In the genomic region with DNA sequence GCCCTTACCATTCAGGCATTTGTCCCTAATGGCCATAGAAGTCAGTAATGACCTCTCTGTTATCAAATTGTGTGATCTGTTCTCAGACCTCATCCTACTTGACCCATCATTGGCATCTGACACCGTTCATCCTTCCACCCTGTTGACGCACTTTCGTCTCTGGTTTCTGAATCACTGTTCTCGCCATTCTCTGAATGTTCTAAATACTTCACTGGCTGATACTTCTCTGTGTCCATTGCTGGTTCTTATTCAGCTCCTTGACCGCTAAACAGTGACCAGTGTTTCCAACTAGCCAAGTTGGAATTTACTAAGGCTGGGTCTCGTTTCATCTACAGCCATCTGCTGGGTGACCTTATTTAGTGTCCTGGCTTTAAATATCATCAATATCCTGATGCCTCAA, we compare ENCODE assay signal across 10 cellular contexts. TPM values are rescaled to one million over a fixed set of nuclear protein-coding genes. Genes with fewer than 3 reads are reported as not detected.
DNase-seq lines count a peak whose midpoint lies in the region; ATAC-seq and TF ChIP-seq lines count a peak whose summit lies in the region.
"Had no signal": no experiment of that assay in that cellular context is flagged by ENCODE, and none has a peak within 500 bp of the region (broad histone marks: within the 10 kb centered on the region; RNA-seq: fewer than 3 reads in every experiment).

No MANE protein-coding gene starts in this region.

- H2BK15ac ChIP-seq in H9 (ENCODE audit: low read depth, low read length), result no peak overlapping the region

- POLR2A ChIA-PET in CD4-positive, alpha-beta T cell (lab: Charles Lee), result no interaction called here

- H2BK120ac ChIP-seq in H9 (ENCODE audit: low read depth, low read length, poor library complexity, severe bottlenecking), result no peak overlapping the region

- no peak overlapping the region for H3K4me2 ChIP-seq in H9 (ENCODE audit: insufficient read depth, insufficient read length, low read length)
- H3K4me2 ChIP-seq in neural cell (ENCODE audit: low read length), result peak overlapping the region; percentile 37

- CTCF ChIA-PET in CD4-positive, alpha-beta T cell (lab: Charles Lee), result interaction anchor here (1.5 kb wide), 1 partner anchor 264 kb away, joined by 3 read pairs; no protein-coding TSS in a partner anchor

- H3K36me3 ChIP-seq in neural cell (ENCODE audit: insufficient read depth, low read length), result no peaks in the 10 kb centered on the region

- H4K20me1 ChIP-seq in H9 (ENCODE audit: control insufficient read depth, insufficient read depth, insufficient read length) (no peaks in the 10 kb centered on the region), neural cell (ENCODE audit: insufficient read depth) (no peaks in the 10 kb centered on the region)

- no CpG with 5 or more reads among the region's 6 CpGs for WGBS in H9 (ENCODE audit: extremely low coverage, insufficient read length, low lambda C conversion rate)

- H4K5ac ChIP-seq in H9 (ENCODE audit: insufficient read length, low read depth, low read length), result no peak overlapping the region

- H3K27me3 Mint-ChIP-seq in CD4-positive, alpha-beta T cell, result no peaks in the 10 kb centered on the region
- no peaks in the 10 kb centered on the region; the same call in 1 of the 2 replicates for H3K27me3 Mint-ChIP-seq in H9 (ENCODE audit: low read depth)
- H3K27me3 Mint-ChIP-seq in activated naive CD8-positive, alpha-beta T cell treated with anti-CD3 and anti-CD28 coated beads, Interleukin-2, amount 50 U/mL, for 24 hours, result peaks cover 3% of the 10 kb centered on the region

- no peak overlapping the region for H3K4ac ChIP-seq in H9 (ENCODE audit: low read depth, low read length)

- H3K9ac ChIP-seq in H9 (ENCODE audit: extremely low read depth, insufficient read length, low read length) (no peak overlapping the region), neural cell (ENCODE audit: low read length) (no peak overlapping the region)

- no peaks in the 10 kb centered on the region for H3K27me3 ChIP-seq in CD4-positive, alpha-beta T cell (ENCODE audit: control insufficient read depth, insufficient read depth, low read length)
- H3K27me3 ChIP-seq in H9 (ENCODE audit: insufficient read depth, low read length), result no peaks in the 10 kb centered on the region
- no peaks in the 10 kb centered on the region for H3K27me3 ChIP-seq in neural cell (ENCODE audit: insufficient read depth, low read depth, low read length)

- H3F3A ChIP-seq in neural cell (ENCODE audit: insufficient read depth, low read length, poor library complexity, severe bottlenecking), result no peaks in the 10 kb centered on the region

- peaks cover 51% of the 10 kb centered on the region for H3K36me3 Mint-ChIP-seq in CD4-positive, alpha-beta T cell (ENCODE audit: low read depth)
- H3K36me3 Mint-ChIP-seq in H9 (ENCODE audit: insufficient read depth in 1 of 3, low read depth in 3 of 3), result peaks cover 5 to 28% (median 21%) of the 10 kb centered on the region in 3 experiments
- H3K36me3 Mint-ChIP-seq in activated naive CD8-positive, alpha-beta T cell treated with anti-CD3 and anti-CD28 coated beads, Interleukin-2, amount 50 U/mL, for 24 hours (ENCODE audit: low read depth), result peaks cover 27% of the 10 kb centered on the region

- H3K27ac Mint-ChIP-seq in CD4-positive, alpha-beta T cell, result peak overlapping the region; percentile 92
- H3K27ac Mint-ChIP-seq in H9, result no peak overlapping the region
- H3K27ac Mint-ChIP-seq in activated naive CD8-positive, alpha-beta T cell treated with anti-CD3 and anti-CD28 coated beads, Interleukin-2, amount 50 U/mL, for 24 hours, result peak overlapping the region; percentile 24

- no peak overlapping the region for H2AK5ac ChIP-seq in H9 (ENCODE audit: insufficient read length, low read length)

- H3K23me2 ChIP-seq in H9 (ENCODE audit: insufficient read length, low read depth, low read length, poor library complexity, severe bottlenecking), result peaks cover 13% of the 10 kb centered on the region

- no peak overlapping the region for H3K56ac ChIP-seq in H9 (ENCODE audit: insufficient read length, low read depth, low read length)

- peak overlapping the region; percentile 71 for H3K4me3 ChIP-seq in neural cell (ENCODE audit: low read length)

- no peak overlapping the region for H3K14ac ChIP-seq in H9 (ENCODE audit: insufficient read depth, low read length)

- no peak overlapping the region for H2AFZ ChIP-seq in H9 (ENCODE audit: low read length)
- no peak overlapping the region for H2AFZ ChIP-seq in neural cell (ENCODE audit: low read depth, low read length)

- peak overlapping the region; percentile 57 for H3K4me3 Mint-ChIP-seq in CD4-positive, alpha-beta T cell
- peak overlapping the region; percentile 1 to 9; a peak in 4 of 5 replicates for H3K4me3 Mint-ChIP-seq in H9
- peak overlapping the region; percentile 97 for H3K4me3 Mint-ChIP-seq in activated naive CD8-positive, alpha-beta T cell treated with anti-CD3 and anti-CD28 coated beads, Interleukin-2, amount 50 U/mL, for 24 hours

- H3T11ph ChIP-seq in H9 (ENCODE audit: low read length), result no peak overlapping the region

- no peak for ATAC-seq in CD4-positive, alpha-beta T cell (ENCODE audit: poor library complexity)
- no peak for ATAC-seq in activated naive CD8-positive, alpha-beta T cell treated with anti-CD3 and anti-CD28 coated beads, Interleukin-2, amount 50 U/mL, for 24 hours
- no peak for ATAC-seq in GM19463 (IDR thresholded peaks at IDR 0.05; ENCODE audit: unreplicated experiment)
- ATAC-seq: right cardiac atrium had no signal

- no peak overlapping the region for H4K8ac ChIP-seq in H9 (replicated peaks; ENCODE audit: insufficient read length, low read depth, low read length)

- no peak overlapping the region for H3K27ac ChIP-seq in CD4-positive, alpha-beta T cell (ENCODE audit: low read depth, low read length)
- no peak overlapping the region for H3K27ac ChIP-seq in H9 (ENCODE audit: insufficient read length, low read depth, low read length)
- H3K27ac ChIP-seq in neural cell (ENCODE audit: low read length), result no peak overlapping the region

- peaks cover 11% of the 10 kb centered on the region for H3K79me1 ChIP-seq in H9 (ENCODE audit: insufficient read depth, low read depth, low read length, poor library complexity, severe bottlenecking)

- no peaks in the 10 kb centered on the region for H3K9me3 Mint-ChIP-seq in CD4-positive, alpha-beta T cell
- H3K9me3 Mint-ChIP-seq in H9, result no peaks in the 10 kb centered on the region
- H3K9me3 Mint-ChIP-seq in activated naive CD8-positive, alpha-beta T cell treated with anti-CD3 and anti-CD28 coated beads, Interleukin-2, amount 50 U/mL, for 24 hours, result no peaks in the 10 kb centered on the region

- H3K4me1 Mint-ChIP-seq in CD4-positive, alpha-beta T cell (ENCODE audit: low read depth), result peaks cover 63% of the 10 kb centered on the region
- H3K4me1 Mint-ChIP-seq in H9, result peaks cover 25 to 30% of the 10 kb centered on the region in 2 experiments
- peaks cover 64% of the 10 kb centered on the region for H3K4me1 Mint-ChIP-seq in activated naive CD8-positive, alpha-beta T cell treated with anti-CD3 and anti-CD28 coated beads, Interleukin-2, amount 50 U/mL, for 24 hours

- H3K4me1 ChIP-seq in H9 (ENCODE audit: insufficient read depth, low read length), result no peaks in the 10 kb centered on the region; the same call in 1 of the 2 replicates

- H4K91ac ChIP-seq in H9 (ENCODE audit: insufficient read length, low read depth, low read length), result no peak overlapping the region

- H3K9me3 ChIP-seq in CD4-positive, alpha-beta T cell (ENCODE audit: control insufficient read depth, low read length), result no peaks in the 10 kb centered on the region
- H3K9me3 ChIP-seq in H9 (ENCODE audit: control insufficient read depth, low read depth, low read length), result no peaks in the 10 kb centered on the region
- no peaks in the 10 kb centered on the region for H3K9me3 ChIP-seq in neural cell (ENCODE audit: low read length)

- no peak for TF ChIP-seq RAD21 in neural cell (conservative IDR thresholded peaks at IDR 0.05)

- H3K9me2 ChIP-seq in neural cell (ENCODE audit: insufficient read depth, low read length), result no peaks in the 10 kb centered on the region

- no peak for TF ChIP-seq EP300 in neural cell (conservative IDR thresholded peaks at IDR 0.05; ENCODE audit: poor library complexity, severe bottlenecking)

- H3K23ac ChIP-seq in H9 (ENCODE audit: insufficient read length, low read depth, low read length), result no peak overlapping the region

- no peak overlapping the region for H2BK5ac ChIP-seq in H9 (ENCODE audit: insufficient read length, low read length)

- no peak overlapping the region for H2BK20ac ChIP-seq in H9 (ENCODE audit: low read depth, low read length, poor library complexity, severe bottlenecking)

- intact Hi-C loops in CD4-positive, alpha-beta T cell (cut with DNase I, micrococcal nuclease), result no loop called here

- peaks cover 11% of the 10 kb centered on the region; the same call in 1 of the 2 replicates for H3K79me2 ChIP-seq in H9 (ENCODE audit: insufficient read depth, low read length)
- H3K79me2 ChIP-seq in neural cell (replicated peaks; ENCODE audit: insufficient read depth, low read length), result peaks cover 41% of the 10 kb centered on the region

- H3K18ac ChIP-seq in H9 (ENCODE audit: insufficient read length, low read depth, low read length), result no peak overlapping the region

- no peak for TF ChIP-seq CTCF in CD4-positive, alpha-beta T cell (IDR thresholded peaks at IDR 0.05)
- TF ChIP-seq CTCF in H9 (conservative IDR thresholded peaks at IDR 0.05) (no peak), neural cell (IDR thresholded peaks at IDR 0.05; ENCODE audit: poor library complexity, severe bottlenecking) (no peak)

- no peak for DNase-seq in CD4-positive, alpha-beta T cell
- no peak for DNase-seq in H9
- no peak for DNase-seq in activated naive CD8-positive, alpha-beta T cell treated with anti-CD3 and anti-CD28 coated beads, Interleukin-2, amount 50 U/mL, for 24 hours
- no peak for DNase-seq in NCI-H1417 (lab: John Stamatoyannopoulos, UW)
- no peak for DNase-seq in germinal center (ENCODE audit: low spot score)
- DNase-seq: aorta, foreskin fibroblast, right cardiac atrium had no signal

- no peak overlapping the region for H2BK12ac ChIP-seq in H9 (ENCODE audit: insufficient read length, low read depth, low read length)

TF ChIP-seq in neural cell, 6 proteins besides CTCF, POLR2A, EP300 and RAD21 (continues in another document):
- no peak for TF ChIP-seq POLR2AphosphoS5 (IDR thresholded peaks at IDR 0.05)
- no peak for TF ChIP-seq SMC3 (conservative IDR thresholded peaks at IDR 0.05; ENCODE audit: poor library complexity)

RNA-seq across cellular contexts. Expression of a gene that starts 2.2 kb away (rescaled TPM):
- 10 to 100 TPM; 64.8 to 71.6 TPM for total RNA-seq in CD4-positive, alpha-beta T cell
- 37.6 and 43.1 TPM in 2 replicates for total RNA-seq in H9 (2021)
- polyA plus RNA-seq in neural cell, result 33.5 and 48.9 TPM in 2 replicates
- 39.2 and 58.0 TPM in 2 replicates for polyA minus RNA-seq in neural cell

Comparison
In these comparisons a context has a peak if more than half of its experiments do, and no peak if none do; other contexts are left out.
1. H3K27ac Mint-ChIP-seq: peak in CD4-positive, alpha-beta T cell (single experiment) and activated naive CD8-positive, alpha-beta T cell treated with anti-CD3 and anti-CD28 coated beads, Interleukin-2, amount 50 U/mL, for 24 hours (single experiment); none in H9 (0 of 3).
2. H3K4me3 Mint-ChIP-seq: peak in every context shown above with its lines; median percentile 97 in activated naive CD8-positive, alpha-beta T cell treated with anti-CD3 and anti-CD28 coated beads, Interleukin-2, amount 50 U/mL, for 24 hours; 57 in CD4-positive, alpha-beta T cell; 5 in H9.